ENCODE assay signal across 24 cellular contexts in the genomic region with DNA sequence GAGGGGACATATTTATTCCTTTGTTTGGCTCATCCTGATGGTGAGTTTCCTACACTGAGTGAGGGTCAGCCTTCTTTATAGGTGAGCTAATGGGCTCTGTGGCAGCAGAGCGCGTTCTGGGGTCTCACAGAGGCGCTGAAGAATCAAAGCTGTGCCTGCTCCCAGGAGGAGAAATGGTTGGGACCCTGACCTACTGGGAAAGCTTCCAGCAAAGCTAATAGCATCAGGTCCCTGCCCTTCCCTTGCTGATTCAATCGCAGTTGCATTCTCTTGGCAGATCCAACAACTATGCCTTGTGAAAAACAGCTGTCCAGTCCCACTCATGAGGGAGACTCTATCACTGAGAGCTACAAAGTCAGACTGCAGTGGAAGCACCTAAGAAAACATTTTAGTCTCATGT. TPM values are rescaled to one million over a fixed set of nuclear protein-coding genes. Genes with fewer than 3 reads are reported as not detected.
DNase-seq lines count a peak whose midpoint lies in the region; ATAC-seq and TF ChIP-seq lines count a peak whose summit lies in the region.
"Had no signal": no experiment of that assay in that cellular context is flagged by ENCODE, and none has a peak within 500 bp of the region (broad histone marks: within the 10 kb centered on the region; RNA-seq: fewer than 3 reads in every experiment).

No MANE protein-coding gene starts in this region.

- 59 to 64% (median 60%) methylated on average over 4 of the region's 4 CpGs for WGBS in heart left ventricle, 4 donors
- 53 to 60% methylated on average over 3 to 4 of the region's 4 CpGs for WGBS in transverse colon (ENCODE audit: low coverage in 1 of 2), 2 donors

- TF ChIP-seq POLR2A in heart left ventricle (IDR thresholded peaks at IDR 0.05) (no peak), transverse colon (IDR thresholded peaks at IDR 0.05) (no peak)

- in situ Hi-C loops in transverse colon (cut with MboI; ENCODE audit: low pct_ligation_motif_present in 1 of 4, low pct_unique_long_range_greater_than_20kb in 1 of 4, low sequenced_read_pairs in 3 of 4), result no loop called here

- H3K27me3 ChIP-seq in heart left ventricle (no peaks in the 10 kb centered on the region), left ventricle myocardium inferior (ENCODE audit: low read depth) (no peaks in the 10 kb centered on the region), transverse colon (no peaks in the 10 kb centered on the region)
- H3K27me3 ChIP-seq: thyroid gland had no signal

- TF ChIP-seq EP300 in transverse colon (IDR thresholded peaks at IDR 0.05; ENCODE audit: low read depth), result no peak

- no peak for DNase-seq in heart left ventricle
- DNase-seq in left ventricle myocardium inferior, result no peak
- DNase-seq in ecto neural progenitor cell (ENCODE audit: low spot score), result peak; percentile 58
- DNase-seq in mucosa of descending colon, result peak in 1 of 3 donors; percentile 20
- DNase-seq in transverse colon, result peak; percentile 22
- DNase-seq in A172 (ENCODE audit: low spot score), result no peak
- no peak for DNase-seq in H4 (ENCODE audit: low spot score)
- DNase-seq: ACHN; activated CD4-positive, CD25-positive, alpha-beta regulatory T cell treated with anti-CD3 and anti-CD28 coated beads, Interleukin-2, amount 50 U/mL, for 72 hours; activated CD8-positive, alpha-beta memory T cell treated with anti-CD3 and anti-CD28 coated beads for 24 hours; activated naive CD4-positive, alpha-beta T cell treated with anti-CD3 and anti-CD28 coated beads for 36 hours; activated T-cell treated with anti-CD3 and anti-CD28 coated beads, Interleukin-2, amount 50 U/mL, for 4 hours; foreskin melanocyte; H9; mesendoderm; natural killer cell; NCI-H510A treated with DMSO at 0.1 percent for 48 hours; stimulated activated CD4-positive, alpha-beta T cell treated with anti-CD3 and anti-CD28 coated beads, Interleukin-2, amount 100 ng/mL, for 24 hours; stimulated activated naive CD4-positive, alpha-beta T cell; SW 1271; thyroid gland had no signal

- intact Hi-C loops in heart left ventricle (cut with DNase I) (loop anchor here in 2 of 10 donors (10.0 kb wide), 2 partner anchors 61 to 269 kb away; no protein-coding TSS in a partner anchor), left ventricle myocardium inferior (cut with micrococcal nuclease) (no loop called here), mucosa of descending colon (cut with DNase I, micrococcal nuclease) (no loop called here), transverse colon (cut with DNase I; ENCODE audit: low total_unique reads) (no loop called here)

- H3K27ac ChIP-seq in heart left ventricle, result no peak overlapping the region
- no peak overlapping the region for H3K27ac ChIP-seq in left ventricle myocardium inferior (replicated peaks)
- no peak overlapping the region for H3K27ac ChIP-seq in transverse colon
- H3K27ac ChIP-seq: RWPE1, thyroid gland had no signal

- no peak overlapping the region for H3K4me3 ChIP-seq in heart left ventricle
- no peak overlapping the region for H3K4me3 ChIP-seq in left ventricle myocardium inferior
- H3K4me3 ChIP-seq in mucosa of descending colon, result no peak overlapping the region
- no peak overlapping the region for H3K4me3 ChIP-seq in transverse colon
- H3K4me3 ChIP-seq: GM12878, thyroid gland had no signal

- no peak for TF ChIP-seq CTCF in heart left ventricle (IDR thresholded peaks at IDR 0.05)
- TF ChIP-seq CTCF in left ventricle myocardium inferior (IDR thresholded peaks at IDR 0.05; ENCODE audit: borderline replicate concordance), result no peak
- TF ChIP-seq CTCF in mucosa of descending colon (IDR thresholded peaks at IDR 0.05), result no peak
- TF ChIP-seq CTCF in transverse colon (IDR thresholded peaks at IDR 0.05), result no peak

- peak in 3 of 4 donors; percentile 34 to 78 (median 64) for ATAC-seq in heart left ventricle
- ATAC-seq in mucosa of descending colon, result peak; percentile 31
- ATAC-seq in GM18502 (IDR thresholded peaks at IDR 0.05; ENCODE audit: poor library complexity, unreplicated experiment), result no peak
- ATAC-seq: activated T-cell treated with anti-CD3 and anti-CD28 coated beads, Interleukin-2, amount 50 U/mL, for 4 hours; GM12878; natural killer cell had no signal

- H3K4me1 ChIP-seq in heart left ventricle, result peaks cover 0 to 16% (median 5%) of the 10 kb centered on the region in 12 donors
- H3K4me1 ChIP-seq in left ventricle myocardium inferior, result peaks cover 16% of the 10 kb centered on the region
- H3K4me1 ChIP-seq in mucosa of descending colon (ENCODE audit: low read depth), result no peaks in the 10 kb centered on the region
- peaks cover 0 to 14% (median 0%) of the 10 kb centered on the region in 4 donors for H3K4me1 ChIP-seq in transverse colon
- H3K4me1 ChIP-seq: thyroid gland had no signal

- H3K9me3 ChIP-seq in heart left ventricle (no peaks in the 10 kb centered on the region), left ventricle myocardium inferior (replicated peaks) (no peaks in the 10 kb centered on the region), mucosa of descending colon (no peaks in the 10 kb centered on the region), transverse colon (no peaks in the 10 kb centered on the region)
- H3K9me3 ChIP-seq: thyroid gland had no signal

- H3K36me3 ChIP-seq in heart left ventricle (no peaks in the 10 kb centered on the region), left ventricle myocardium inferior (no peaks in the 10 kb centered on the region), mucosa of descending colon (ENCODE audit: low read depth) (no peaks in the 10 kb centered on the region), transverse colon (no peaks in the 10 kb centered on the region)
- H3K36me3 ChIP-seq: thyroid gland had no signal

RNA-seq across cellular contexts. Expression of a gene that starts 43.1 kb away (rescaled TPM):
- total RNA-seq in heart left ventricle (10 to 100 TPM; 24.0 to 78.2 (median 59.8) TPM), left ventricle myocardium inferior (73.2 TPM), mucosa of descending colon (100 to 1,000 TPM in 1 of 3 donors, 10 to 100 TPM in 2; 52.6 to 182 (median 82.8) TPM), transverse colon (10 to 100 TPM; 46.8 to 77.2 (median 50.7) TPM)
- 10 to 100 TPM; 15.2 to 28.7 TPM for polyA plus RNA-seq in heart left ventricle
- total RNA-seq in A172 (2014; rRNA removed; shearing (Covaris generic)), result 10.0 and 11.7 TPM in 2 replicates
- 22.2 and 25.8 TPM in 2 replicates for total RNA-seq in H4 (2014; rRNA removed; shearing (Covaris generic))

Comparison
In these comparisons a context has a peak if more than half of its experiments do, and no peak if none do; other contexts are left out.
1. DNase-seq: peak in ecto neural progenitor cell (single experiment) and transverse colon (single experiment); none in heart left ventricle (0 of 5), left ventricle myocardium inferior (single experiment), A172 (single experiment) and H4 (single experiment).